Comparison of ENCODE assay signal across 1 cellular context in the genomic region with DNA sequence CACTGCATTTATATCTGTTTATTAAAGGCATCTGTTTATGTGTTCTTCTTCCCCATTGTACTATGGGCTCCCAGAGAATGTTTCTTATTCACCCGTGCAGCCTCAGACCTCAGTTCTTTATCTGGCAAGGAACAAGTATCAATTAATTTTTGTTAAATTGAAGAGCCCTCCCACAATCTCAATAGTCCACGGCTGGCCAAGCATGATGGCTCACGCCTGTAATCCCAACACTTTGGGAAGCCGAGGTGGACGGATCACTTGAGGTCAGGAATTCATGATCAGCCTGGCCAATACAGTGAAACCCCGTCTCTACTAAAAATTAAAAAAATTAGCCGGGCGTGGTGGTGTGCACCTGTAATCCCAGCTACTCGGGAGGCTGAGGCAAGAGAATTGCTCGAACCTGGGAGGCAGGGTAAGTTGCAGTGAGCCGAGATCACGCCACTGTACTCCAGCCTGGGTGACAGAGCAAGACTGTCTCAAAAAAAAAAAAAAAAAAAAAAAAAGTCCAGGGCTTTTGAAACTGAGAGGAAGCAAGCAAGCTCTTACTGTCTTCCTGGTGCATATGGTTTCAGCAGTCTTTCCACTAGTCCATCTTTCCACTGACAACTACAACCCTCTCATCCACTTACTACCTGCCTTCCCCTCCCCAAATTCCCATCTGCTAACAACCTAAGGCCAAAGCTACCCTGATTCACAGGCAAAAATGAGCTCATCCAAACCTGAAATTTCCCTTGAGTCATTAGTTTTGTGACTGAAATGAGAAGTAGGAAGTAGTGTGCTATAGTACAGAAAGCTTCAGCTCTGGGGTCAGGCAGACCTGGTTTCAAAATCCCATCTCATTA.
TF ChIP-seq lines count a peak whose summit lies in the region.

No MANE protein-coding gene starts in this region.

TF ChIP-seq in GM12878, 131 proteins besides CTCF, POLR2A, EP300 and RAD21 (continued from another document):
- no peak for TF ChIP-seq CBFB (IDR thresholded peaks at IDR 0.05; ENCODE audit: low read depth)
- peak; percentile 42; the same call in 1 of the 2 replicates for TF ChIP-seq CREM (IDR thresholded peaks at IDR 0.05; ENCODE audit: low read depth)
- no peak for TF ChIP-seq NR2C2 (IDR thresholded peaks at IDR 0.05; ENCODE audit: borderline replicate concordance, control insufficient read depth, insufficient read length, low read depth)
- TF ChIP-seq, protein P1, sequence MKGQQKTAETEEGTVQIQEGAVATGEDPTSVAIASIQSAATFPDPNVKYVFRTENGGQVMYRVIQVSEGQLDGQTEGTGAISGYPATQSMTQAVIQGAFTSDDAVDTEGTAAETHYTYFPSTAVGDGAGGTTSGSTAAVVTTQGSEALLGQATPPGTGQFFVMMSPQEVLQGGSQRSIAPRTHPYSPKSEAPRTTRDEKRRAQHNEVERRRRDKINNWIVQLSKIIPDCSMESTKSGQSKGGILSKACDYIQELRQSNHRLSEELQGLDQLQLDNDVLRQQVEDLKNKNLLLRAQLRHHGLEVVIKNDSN (IDR thresholded peaks at IDR 0.05; ENCODE audit: borderline replicate concordance, extremely low read length, insufficient read depth, low read depth, low read length): no peak
- no peak for TF ChIP-seq RBBP5 (conservative IDR thresholded peaks at IDR 0.05)
- no peak; the same call in 1 of the 2 replicates for TF ChIP-seq IKZF1 (conservative IDR thresholded peaks at IDR 0.05)
- no peak for TF ChIP-seq ZNF24 (IDR thresholded peaks at IDR 0.05)
- TF ChIP-seq WRNIP1 (IDR thresholded peaks at IDR 0.05; ENCODE audit: borderline replicate concordance, low read depth, low read length): no peak
- TF ChIP-seq, protein P2, sequence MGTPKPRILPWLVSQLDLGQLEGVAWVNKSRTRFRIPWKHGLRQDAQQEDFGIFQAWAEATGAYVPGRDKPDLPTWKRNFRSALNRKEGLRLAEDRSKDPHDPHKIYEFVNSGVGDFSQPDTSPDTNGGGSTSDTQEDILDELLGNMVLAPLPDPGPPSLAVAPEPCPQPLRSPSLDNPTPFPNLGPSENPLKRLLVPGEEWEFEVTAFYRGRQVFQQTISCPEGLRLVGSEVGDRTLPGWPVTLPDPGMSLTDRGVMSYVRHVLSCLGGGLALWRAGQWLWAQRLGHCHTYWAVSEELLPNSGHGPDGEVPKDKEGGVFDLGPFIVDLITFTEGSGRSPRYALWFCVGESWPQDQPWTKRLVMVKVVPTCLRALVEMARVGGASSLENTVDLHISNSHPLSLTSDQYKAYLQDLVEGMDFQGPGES (IDR thresholded peaks at IDR 0.05): no peak
- TF ChIP-seq SIN3A (IDR thresholded peaks at IDR 0.05; ENCODE audit: low read depth, low read length): no peak
- no peak for TF ChIP-seq RELA (IDR thresholded peaks at IDR 0.05; ENCODE audit: borderline replicate concordance, partially characterized antibody)
- TF ChIP-seq ZNF274 (IDR thresholded peaks at IDR 0.05; ENCODE audit: insufficient read depth, insufficient read length): no peak
- TF ChIP-seq STAT1 (conservative IDR thresholded peaks at IDR 0.05): no peak
- TF ChIP-seq MYB (IDR thresholded peaks at IDR 0.05; ENCODE audit: borderline replicate concordance, low read depth, low read length): no peak
- TF ChIP-seq, protein P3, sequence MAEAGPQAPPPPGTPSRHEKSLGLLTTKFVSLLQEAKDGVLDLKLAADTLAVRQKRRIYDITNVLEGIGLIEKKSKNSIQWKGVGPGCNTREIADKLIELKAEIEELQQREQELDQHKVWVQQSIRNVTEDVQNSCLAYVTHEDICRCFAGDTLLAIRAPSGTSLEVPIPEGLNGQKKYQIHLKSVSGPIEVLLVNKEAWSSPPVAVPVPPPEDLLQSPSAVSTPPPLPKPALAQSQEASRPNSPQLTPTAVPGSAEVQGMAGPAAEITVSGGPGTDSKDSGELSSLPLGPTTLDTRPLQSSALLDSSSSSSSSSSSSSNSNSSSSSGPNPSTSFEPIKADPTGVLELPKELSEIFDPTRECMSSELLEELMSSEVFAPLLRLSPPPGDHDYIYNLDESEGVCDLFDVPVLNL (IDR thresholded peaks at IDR 0.05; ENCODE audit: low read depth, low read length): no peak
- no peak for TF ChIP-seq POLR2AphosphoS5 (IDR thresholded peaks at IDR 0.05; ENCODE audit: low read length)
- TF ChIP-seq POLR2AphosphoS2 (IDR thresholded peaks at IDR 0.05; ENCODE audit: low read depth, low read length): no peak
- no peak for TF ChIP-seq ZNF622 (IDR thresholded peaks at IDR 0.05)
- TF ChIP-seq TCF12 (IDR thresholded peaks at IDR 0.05; ENCODE audit: low read depth, low read length): no peak
- peak; percentile 91 for TF ChIP-seq ATF7 (IDR thresholded peaks at IDR 0.05; ENCODE audit: low read depth)
- TF ChIP-seq NR2C1 (IDR thresholded peaks at IDR 0.05): no peak
